27 cellular contexts compared by ENCODE assay signal in the genomic region with DNA sequence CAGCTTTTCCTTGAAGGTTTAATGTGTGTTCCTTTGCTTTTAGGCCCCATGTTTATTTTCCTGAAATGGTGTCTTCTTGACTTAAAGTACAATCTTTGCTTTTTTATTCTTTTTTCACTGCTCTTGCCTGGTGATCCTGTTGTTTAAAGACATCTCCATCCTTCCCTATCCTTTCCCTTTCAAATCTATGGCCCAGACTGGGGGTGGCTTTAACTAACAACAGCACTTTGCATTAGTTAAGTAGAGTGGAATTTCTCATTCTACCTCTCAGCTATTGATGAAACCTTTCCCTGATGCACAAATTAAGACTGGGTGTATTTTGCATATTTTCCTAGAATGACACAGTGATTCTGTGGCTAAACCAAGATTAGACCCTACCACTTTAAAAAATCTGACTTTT.
"Had no signal": no experiment of that assay in that cellular context is flagged by ENCODE, and none has a peak within 500 bp of the region (broad histone marks: within the 10 kb centered on the region; RNA-seq: fewer than 3 reads in every experiment).

No MANE protein-coding gene starts in this region.

- H3K36me3 ChIP-seq: esophagus muscularis mucosa, gastroesophageal sphincter, prostate gland, right atrium auricular region, stomach, thyroid gland, vagina had no signal

- H3K36me3 Mint-ChIP-seq: stimulated activated effector memory CD8-positive, alpha-beta T cell treated with anti-CD3 and anti-CD28 coated beads, Interleukin-12 subunit alpha, Interleukin-12 subunit beta, amount 100 ng/mL, for 72 hours had no signal

- H3K4me1 ChIP-seq: prostate gland, thyroid gland had no signal

- H3K27ac Mint-ChIP-seq: naive thymus-derived CD4-positive, alpha-beta T cell; nephron; stimulated activated effector memory CD8-positive, alpha-beta T cell treated with anti-CD3 and anti-CD28 coated beads, Interleukin-12 subunit alpha, Interleukin-12 subunit beta, amount 100 ng/mL, for 72 hours had no signal

- H3K27me3 ChIP-seq: esophagus muscularis mucosa, foreskin keratinocyte, gastroesophageal sphincter, right atrium auricular region, stomach, thyroid gland, vagina had no signal

- H3K9me3 ChIP-seq: prostate gland, right atrium auricular region, thyroid gland, vagina had no signal

- H3K27ac ChIP-seq: esophagus muscularis mucosa, foreskin keratinocyte, gastroesophageal sphincter, prostate gland, stomach, thyroid gland, vagina had no signal

- ATAC-seq: foreskin keratinocyte; gastroesophageal sphincter; left lobe of liver; naive thymus-derived CD4-positive, alpha-beta T cell; sciatic nerve; stimulated activated effector memory CD8-positive, alpha-beta T cell treated with anti-CD3 and anti-CD28 coated beads, Interleukin-12 subunit alpha, Interleukin-12 subunit beta, amount 100 ng/mL, for 72 hours had no signal

- H3K4me3 Mint-ChIP-seq: naive thymus-derived CD4-positive, alpha-beta T cell; nephron; stimulated activated effector memory CD8-positive, alpha-beta T cell treated with anti-CD3 and anti-CD28 coated beads, Interleukin-12 subunit alpha, Interleukin-12 subunit beta, amount 100 ng/mL, for 72 hours had no signal

- DNase-seq: dermis blood vessel endothelial cell; effector memory CD4-positive, alpha-beta T cell; foreskin keratinocyte; glutamatergic neuron; hypothalamus; mesenchymal stem cell; midbrain; naive thymus-derived CD4-positive, alpha-beta T cell; nucleus accumbens; stimulated activated CD4-positive, alpha-beta T cell treated with anti-CD3 and anti-CD28 coated beads, Interleukin-12 subunit alpha, Interleukin-12 subunit beta, amount 100 ng/mL, for 4 hours; stimulated activated CD4-positive, alpha-beta T cell treated with anti-CD3 and anti-CD28 coated beads, Interleukin-1b, Interleukin-23, amount 100 ng/mL, for 48 hours; stimulated activated CD4-positive, alpha-beta T cell treated with anti-CD3 and anti-CD28 coated beads, Interleukin-4, amount 100 ng/mL, for 24 hours; stimulated activated naive CD4-positive, alpha-beta T cell treated with Interleukin-2 at 50 U/mL for 16 hours; stomach; thyroid gland; trophoblast cell had no signal

- H3K4me1 Mint-ChIP-seq: naive thymus-derived CD4-positive, alpha-beta T cell; stimulated activated effector memory CD8-positive, alpha-beta T cell treated with anti-CD3 and anti-CD28 coated beads, Interleukin-12 subunit alpha, Interleukin-12 subunit beta, amount 100 ng/mL, for 72 hours had no signal

- H3K4me3 ChIP-seq: coronary artery, esophagus muscularis mucosa, gastroesophageal sphincter, prostate gland, right atrium auricular region, smooth muscle cell, stomach, thyroid gland, vagina had no signal
